In the genomic region with DNA sequence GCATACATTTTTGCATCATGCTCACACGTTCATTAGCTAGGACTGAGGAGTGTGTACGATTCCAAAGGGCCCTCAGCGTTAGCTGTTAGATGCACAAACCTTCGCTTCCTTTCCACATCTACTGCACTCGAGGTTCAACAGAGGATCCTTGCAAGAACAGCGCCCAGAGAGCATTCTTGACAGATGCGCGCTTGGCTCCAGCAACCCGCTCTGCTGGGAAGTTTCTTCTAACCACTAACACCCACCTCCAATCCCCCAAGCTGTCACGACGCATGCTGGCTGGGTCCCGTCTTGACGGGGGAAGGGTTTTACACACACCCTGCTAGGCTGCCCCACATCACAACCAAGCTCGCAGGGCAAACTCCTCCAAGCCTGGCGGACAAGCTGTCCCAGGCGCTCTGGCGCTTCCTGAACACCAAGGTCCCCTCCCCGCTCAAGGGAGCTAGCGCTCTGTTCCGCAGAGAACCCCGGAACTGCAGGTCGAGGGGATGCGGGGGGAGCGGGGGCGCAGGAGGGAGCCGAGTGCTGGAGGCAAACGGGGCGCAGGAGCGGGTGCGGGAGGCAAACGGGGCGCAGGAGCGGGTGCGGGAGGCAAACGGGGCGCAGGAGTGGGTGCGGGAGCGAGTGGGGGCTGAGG, we compare ENCODE assay signal across 8 cellular contexts. TPM values are rescaled to one million over a fixed set of nuclear protein-coding genes. Genes with fewer than 3 reads are reported as not detected.
DNase-seq lines count a peak whose midpoint lies in the region; ATAC-seq, FAIRE-seq and TF ChIP-seq lines count a peak whose summit lies in the region.

No MANE protein-coding gene starts in this region.

- ATAC-seq in body of pancreas (peak; percentile 52), GM21423 (IDR thresholded peaks at IDR 0.05; ENCODE audit: unreplicated experiment) (no peak)

- H3K9me3 ChIP-seq in body of pancreas (no peaks in the 10 kb centered on the region), keratinocyte (ENCODE audit: control insufficient read depth, low read depth, low read length) (peaks cover 5% of the 10 kb centered on the region), small intestine (ENCODE audit: control insufficient read depth, low read depth) (no peaks in the 10 kb centered on the region)

- H3K27ac ChIP-seq in body of pancreas (peak overlapping the region in 3 of 4 donors; percentile 63 to 84 (median 67)), keratinocyte (ENCODE audit: control insufficient read depth, insufficient read depth, low read length) (no peak overlapping the region), small intestine (ENCODE audit: low read depth in 1 of 2, low read length in 1 of 2) (peak overlapping the region in 1 of 2 donors; percentile 36)

- no peak overlapping the region for H3K9ac ChIP-seq in keratinocyte (ENCODE audit: control insufficient read depth, extremely low read depth, insufficient read depth, low read length)

- peaks cover 0 to 4% of the 10 kb centered on the region in 2 donors for H3K27me3 ChIP-seq in body of pancreas
- peaks cover 23% of the 10 kb centered on the region for H3K27me3 ChIP-seq in keratinocyte (ENCODE audit: control insufficient read depth, extremely low read depth, insufficient read depth, low read length)
- peaks cover 2 to 14% of the 10 kb centered on the region in 2 donors for H3K27me3 ChIP-seq in small intestine (ENCODE audit: control insufficient read depth in 2 of 2, insufficient read depth in 2 of 2, low read length in 2 of 2)

- H2AFZ ChIP-seq in keratinocyte (ENCODE audit: control insufficient read depth, low read length): peak overlapping the region; percentile 85

- H3K4me3 ChIP-seq in body of pancreas: peak overlapping the region; percentile 74 to 85
- peak overlapping the region; percentile 46 to 68 (median 63) for H3K4me3 ChIP-seq in keratinocyte (ENCODE audit: control insufficient read depth in 2 of 3, extremely low read depth in 1 of 3, insufficient read depth in 2 of 3, low read depth in 1 of 3, low read length in 3 of 3)
- H3K4me3 ChIP-seq in small intestine (ENCODE audit: low read depth in 1 of 2, low read length in 2 of 2): peak overlapping the region; percentile 44 to 51

- peak overlapping the region; percentile 93 for H3K4me2 ChIP-seq in keratinocyte (ENCODE audit: control insufficient read depth, extremely low read depth, insufficient read depth, low read depth, low read length)

- dilution Hi-C loops in keratinocyte (cut with MboI; ENCODE audit: extremely low pct_ligation_motif_present, low sequenced_read_pairs): no loop called here

- peak; percentile 92 for FAIRE-seq in G401.6 (lab: Jason Lieb, UNC)
- no peak for FAIRE-seq in H54 (lab: Jason Lieb, UNC)
- FAIRE-seq in keratinocyte (lab: Jason Lieb, UNC): no peak
- no peak for FAIRE-seq in small intestine (lab: Jason Lieb, UNC)

- H3K9me1 ChIP-seq in keratinocyte (ENCODE audit: control insufficient read depth, extremely low read depth, insufficient read depth, low read length): no peaks in the 10 kb centered on the region

- DNase-seq in H54 (ENCODE audit: insufficient read length, low spot score) (peak; percentile 62), NCI-H69 (lab: John Stamatoyannopoulos, UW) (peak; percentile 73), body of pancreas (peak; percentile 38 to 50 (median 43)), keratinocyte (ENCODE audit: low read depth, low spot score) (no peak), small intestine (peak; percentile 40), kidney glomerular epithelial cell (lab: John Stamatoyannopoulos, UW) (no peak)

- TF ChIP-seq POLR2A in H54 (IDR thresholded peaks at IDR 0.05; ENCODE audit: low read depth, low read length) (no peak), body of pancreas (IDR thresholded peaks at IDR 0.05) (no peak)

- 1 to 4% methylated on average over 24 to 36 of the region's 38 CpGs for WGBS in body of pancreas, 2 donors
- 1% methylated on average over 29 to 38 of the region's 38 CpGs for WGBS in small intestine, 3 donors

- H3K4me1 ChIP-seq in body of pancreas (peaks cover 23% of the 10 kb centered on the region), keratinocyte (ENCODE audit: control insufficient read depth, extremely low read depth, insufficient read depth, low read length) (peaks cover 5% of the 10 kb centered on the region), small intestine (ENCODE audit: control insufficient read depth in 2 of 2, insufficient read depth in 1 of 2, low read depth in 1 of 2, low read length in 1 of 2) (peaks cover 0 to 5% of the 10 kb centered on the region in 2 donors)

- H3K36me3 ChIP-seq in body of pancreas (replicated peaks in 1 of 2; ENCODE audit: insufficient read depth in 1 of 2, low read depth in 2 of 2): no peaks in the 10 kb centered on the region
- H3K36me3 ChIP-seq in keratinocyte (ENCODE audit: control insufficient read depth in 2 of 2, extremely low read depth in 1 of 2, insufficient read depth in 2 of 2, low read length in 2 of 2): no peaks in the 10 kb centered on the region
- H3K36me3 ChIP-seq in small intestine (ENCODE audit: control insufficient read depth in 2 of 2, insufficient read depth in 2 of 2, low read length in 2 of 2): no peaks in the 10 kb centered on the region

- intact Hi-C loops in body of pancreas (cut with DNase I): no loop called here

- H4K20me1 ChIP-seq in keratinocyte (ENCODE audit: control insufficient read depth, extremely low read depth, insufficient read depth, low read length): no peaks in the 10 kb centered on the region

- TF ChIP-seq CTCF in body of pancreas (IDR thresholded peaks at IDR 0.05) (peak in 1 of 7 experiments; percentile 7), keratinocyte (optimal IDR thresholded peaks at IDR 0.05 in 1 of 3, IDR thresholded peaks at IDR 0.05 in 1 of 3, conservative IDR thresholded peaks at IDR 0.05 in 1 of 3; ENCODE audit: extremely low read depth in 1 of 3, insufficient read depth in 2 of 3, low read length in 3 of 3) (no peak)

- no peaks in the 10 kb centered on the region for H3K79me2 ChIP-seq in keratinocyte (ENCODE audit: control insufficient read depth, insufficient read depth, low read length)

RNA-seq across cellular contexts. Expression of gene ADRB1, which starts 0.7 kb away (rescaled TPM):
- 1 to 10 TPM; 1.0 to 8.6 TPM for total RNA-seq in body of pancreas
- polyA plus RNA-seq in keratinocyte: 0.04 to 0.07 TPM (median 0.05 TPM) in 3 replicates
- 0.12 TPM for polyA plus RNA-seq in keratinocyte (2011; ENCODE audit: low read depth)
- polyA plus RNA-seq in keratinocyte (2011; cell fraction: cytosol; rRNA removed): 0.04 and 0.06 TPM in 2 replicates
- 0.05 and 0.14 TPM in 2 replicates for polyA plus RNA-seq in keratinocyte (2011; cell fraction: nucleus; rRNA removed)
- polyA plus RNA-seq in keratinocyte (2012; ENCODE audit: low replicate concordance): 0.22 and 0.24 TPM in 2 replicates
- not detected in 3 replicates for polyA minus RNA-seq in keratinocyte
- not detected for polyA minus RNA-seq in keratinocyte (2011; cell fraction: cytosol; rRNA and poly(A)+ RNA removed)
- polyA minus RNA-seq in keratinocyte (2011; cell fraction: nucleus; rRNA and poly(A)+ RNA removed): not detected in 2 replicates
- polyA plus RNA-seq in small intestine: under 1 TPM in 2 of 3 donors, not detected in 1; 0.54 to 0.84 TPM

Comparison
In these comparisons a context has a peak if more than half of its experiments do, and no peak if none do; other contexts are left out.
1. DNase-seq: peak in H54 (single experiment), NCI-H69 (single experiment), body of pancreas (4 of 4) and small intestine (single experiment); none in keratinocyte (single experiment) and kidney glomerular epithelial cell (single experiment).
2. Peak in every context shown above with its lines, with median percentiles within 50 percentile points of each other: H3K4me3 ChIP-seq.